ENCODE assay signal across 8 cellular contexts in genomic region chr17:7922499-7923289, GRCh38. TPM values are rescaled to one million over a fixed set of nuclear protein-coding genes. Genes with fewer than 3 reads are reported as not detected.
DNase-seq lines count a peak whose midpoint lies in the region; ATAC-seq, FAIRE-seq and TF ChIP-seq lines count a peak whose summit lies in the region.

No MANE protein-coding gene starts in this region.

- TF ChIP-seq CTCF in DOHH2 (IDR thresholded peaks at IDR 0.05; ENCODE audit: low read depth, low read length, poor library complexity, severe bottlenecking), result peak; percentile 30
- no peak for TF ChIP-seq CTCF in Panc1 (IDR thresholded peaks at IDR 0.05)
- no peak for TF ChIP-seq CTCF in pancreas (IDR thresholded peaks at IDR 0.05)

- H3K4me1 ChIP-seq in DOHH2 (ENCODE audit: control insufficient read depth, low read length) (peaks cover 15% of the 10 kb centered on the region), Panc1 (ENCODE audit: control insufficient read depth, insufficient read depth, low read length) (no peaks in the 10 kb centered on the region; the same call in 1 of the 2 replicates), pancreas (peaks cover 0 to 8% (median 5%) of the 10 kb centered on the region in 3 donors)

- DNase-seq in Panc1 (ENCODE audit: low read depth, low spot score) (no peak), Right ventricle myocardium superior (peak; percentile 92), pancreas (peak; percentile 81 to 94 (median 86)), superior temporal gyrus (ENCODE audit: extremely low spot score) (peak; percentile 78), Kasumi-1 (lab: John Stamatoyannopoulos, UW) (no peak)

- H3K27me3 Mint-ChIP-seq in activated naive CD8-positive, alpha-beta T cell, result no peaks in the 10 kb centered on the region

- CTCF ChIA-PET in Panc1 (lab: Charles Lee), result no interaction called here

- H3K9me2 ChIP-seq in DOHH2 (replicated peaks; ENCODE audit: control insufficient read depth, low read length), result no peaks in the 10 kb centered on the region

- POLR2A ChIA-PET in Panc1 (lab: Charles Lee), result no interaction called here

- no peak for FAIRE-seq in pancreas (lab: Jason Lieb, UNC)

- H3K4me3 Mint-ChIP-seq in activated naive CD8-positive, alpha-beta T cell, result peak overlapping the region; percentile 78

- intact Hi-C loops in Panc1 (cut with micrococcal nuclease; ENCODE audit: unreplicated experiment) (no loop called here), Right ventricle myocardium superior (cut with DNase I) (no loop called here), pancreas (cut with DNase I) (no loop called here)

- H3K9me3 ChIP-seq in DOHH2 (ENCODE audit: control insufficient read depth, insufficient read depth, low read length) (no peaks in the 10 kb centered on the region), Panc1 (ENCODE audit: control insufficient read depth, insufficient read depth, low read depth, low read length) (no peaks in the 10 kb centered on the region), pancreas (no peaks in the 10 kb centered on the region)

- WGBS in pancreas, 2 donors, result 7% methylated on average over 42 of the region's 42 CpGs

- H3K27ac Mint-ChIP-seq in activated naive CD8-positive, alpha-beta T cell, result peak overlapping the region; percentile 89

- in situ Hi-C loops in Panc1 (cut with HindIII; ENCODE audit: low pct_unique_long_range_greater_than_20kb, low sequenced_read_pairs), result no loop called here

- H3K36me3 Mint-ChIP-seq in activated naive CD8-positive, alpha-beta T cell, result no peaks in the 10 kb centered on the region

- no TSS peak for BruUV-seq in Panc1 (replicated peaks; lab: Mats Ljungman, UMichigan)

- H3K36me3 ChIP-seq in DOHH2 (ENCODE audit: control insufficient read depth, low read length) (0 out of 2 replicates have a peak, but pooled peaks cover 5% of the 10 kb centered on the region), Panc1 (ENCODE audit: control insufficient read depth, insufficient read depth, low read length) (no peaks in the 10 kb centered on the region), pancreas (no peaks in the 10 kb centered on the region)

- H3K27ac ChIP-seq in DOHH2 (ENCODE audit: low read depth, low read length), result no peak overlapping the region
- H3K27ac ChIP-seq in Panc1 (ENCODE audit: low read length), result peak overlapping the region; percentile 82
- H3K27ac ChIP-seq in pancreas, result peak overlapping the region; percentile 22 to 61 (median 36)

- H3K4me2 ChIP-seq in DOHH2 (ENCODE audit: low read length), result peak overlapping the region; percentile 75

- H3K4me3 ChIP-seq in DOHH2 (ENCODE audit: low read length), result peak overlapping the region; percentile 55
- peak overlapping the region; percentile 31 to 52 for H3K4me3 ChIP-seq in Panc1 (ENCODE audit: low read depth in 2 of 2, low read length in 2 of 2)
- H3K4me3 ChIP-seq in pancreas, result peak overlapping the region; percentile 26 to 48 (median 38)

- peaks cover 21% of the 10 kb centered on the region for H3K4me1 Mint-ChIP-seq in activated naive CD8-positive, alpha-beta T cell (ENCODE audit: low read depth)

- peak; percentile 90 for ATAC-seq in Panc1
- peak; percentile 96 for ATAC-seq in Right ventricle myocardium superior (ENCODE audit: poor library complexity)
- peak; percentile 95 to 99 (median 98) for ATAC-seq in pancreas
- ATAC-seq in HG02610 (IDR thresholded peaks at IDR 0.05; ENCODE audit: unreplicated experiment), result no peak

- H3K27me3 ChIP-seq in DOHH2 (ENCODE audit: control insufficient read depth, low read length), result no peaks in the 10 kb centered on the region
- no peaks in the 10 kb centered on the region for H3K27me3 ChIP-seq in Panc1 (ENCODE audit: control insufficient read depth, insufficient read depth, low read length)
- H3K27me3 ChIP-seq in pancreas, result no peaks in the 10 kb centered on the region

- H3K79me2 ChIP-seq in DOHH2 (ENCODE audit: control insufficient read depth, low read length), result no peaks in the 10 kb centered on the region

- peaks cover 6% of the 10 kb centered on the region; the same call in 1 of the 2 replicates for H3F3A ChIP-seq in DOHH2 (ENCODE audit: control insufficient read depth, insufficient read depth)

- no peaks in the 10 kb centered on the region for H3K9me3 Mint-ChIP-seq in activated naive CD8-positive, alpha-beta T cell (ENCODE audit: low read depth)

- no peaks in the 10 kb centered on the region for H4K20me1 ChIP-seq in DOHH2 (ENCODE audit: control insufficient read depth, insufficient read depth, low read depth, low read length)

RNA-seq across cellular contexts. Expression of gene RNF227, which starts 6.6 kb away (rescaled TPM):
- total RNA-seq in Panc1 (2021; ENCODE audit: unreplicated experiment) (2.6 TPM), Right ventricle myocardium superior (0.78 TPM), pancreas (1 to 10 TPM; 1.2 to 2.8 (median 2.0) TPM)
- polyA plus RNA-seq in Panc1 (2012; ENCODE audit: insufficient read length), result 3.6 TPM
- 1 to 10 TPM; 1.6 to 3.0 TPM for polyA plus RNA-seq in pancreas

RNA-seq across cellular contexts. Expression of gene KCNAB3, which starts 7.0 kb away (rescaled TPM):
- total RNA-seq in Panc1 (2021; ENCODE audit: unreplicated experiment) (3.5 TPM), Right ventricle myocardium superior (0.38 TPM), pancreas (1 to 10 TPM in 3 of 6 donors, under 1 TPM in 3; 0.51 to 1.6 (median 0.98) TPM)
- polyA plus RNA-seq in Panc1 (2012; ENCODE audit: insufficient read length), result 1.2 TPM
- polyA plus RNA-seq in pancreas, result 1 to 10 TPM; 4.7 to 8.1 TPM

RNA-seq across cellular contexts. Expression of gene TRAPPC1, which starts 9.1 kb away (rescaled TPM):
- total RNA-seq in Panc1 (2021; ENCODE audit: unreplicated experiment) (154 TPM), Right ventricle myocardium superior (110 TPM), pancreas (10 to 100 TPM; 27.3 to 67.1 (median 39.2) TPM)
- 244 TPM for polyA plus RNA-seq in Panc1 (2012; ENCODE audit: insufficient read length)
- polyA plus RNA-seq in pancreas, result 10 to 100 TPM; 56.0 to 66.0 TPM

RNA-seq across cellular contexts. Expression of gene CNTROB, which starts 9.3 kb away (rescaled TPM):
- 60.5 TPM for total RNA-seq in Panc1 (2021; ENCODE audit: unreplicated experiment)
- 38.4 TPM for polyA plus RNA-seq in Panc1 (2012; ENCODE audit: insufficient read length)
- 8.8 TPM for total RNA-seq in Right ventricle myocardium superior
- total RNA-seq in pancreas, result 10 to 100 TPM in 2 of 6 donors, 1 to 10 TPM in 4; 5.8 to 17.9 (median 8.5) TPM
- 10 to 100 TPM; 30.8 to 46.1 TPM for polyA plus RNA-seq in pancreas

RNA-seq across cellular contexts. Expression of gene CHD3, which starts 34.1 kb away (rescaled TPM):
- total RNA-seq in Panc1 (2021; ENCODE audit: unreplicated experiment) (84.6 TPM), Right ventricle myocardium superior (13.7 TPM), pancreas (100 to 1,000 TPM in 1 of 6 donors, 10 to 100 TPM in 5; 35.9 to 101 (median 43.1) TPM)
- polyA plus RNA-seq in Panc1 (2012; ENCODE audit: insufficient read length), result 113 TPM
- polyA plus RNA-seq in pancreas, result 100 to 1,000 TPM; 117 to 143 TPM

Comparison
In these comparisons a context has a peak if more than half of its experiments do, and no peak if none do; other contexts are left out.
1. DNase-seq: peak in Right ventricle myocardium superior (single experiment), pancreas (6 of 6) and superior temporal gyrus (single experiment); none in Panc1 (single experiment) and Kasumi-1 (0 of 2).
2. Peak in every context shown above with its lines, with median percentiles within 50 percentile points of each other: H3K4me3 ChIP-seq.